23 cellular contexts compared by ENCODE assay signal in the genomic region with DNA sequence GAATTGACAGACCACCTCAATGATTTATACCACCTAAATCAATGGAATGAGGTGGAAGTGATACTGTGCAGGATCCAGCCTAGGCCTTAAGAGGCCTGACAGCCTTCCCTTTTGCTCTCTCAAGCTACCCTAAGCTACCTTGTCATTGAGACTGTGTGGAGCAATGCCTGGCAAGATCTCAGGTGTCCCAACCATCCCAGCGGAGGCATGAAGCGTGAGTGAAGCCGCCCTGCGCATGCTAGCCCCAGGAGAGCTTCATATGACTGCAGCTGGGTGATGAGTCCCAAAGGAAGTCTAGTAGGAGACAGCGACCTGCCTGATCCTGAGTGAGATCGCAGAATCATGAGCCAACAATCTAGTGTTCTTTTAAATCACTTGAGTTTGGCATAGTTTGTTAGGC.
"Had no signal": no experiment of that assay in that cellular context is flagged by ENCODE, and none has a peak within 500 bp of the region (broad histone marks: within the 10 kb centered on the region; RNA-seq: fewer than 3 reads in every experiment).

No MANE protein-coding gene starts in this region.

- H3K27ac Mint-ChIP-seq: activated B cell treated with CpG ODN at 0.5 μM for 24 hours; activated CD4-positive, alpha-beta memory T cell treated with anti-CD3 and anti-CD28 coated beads for 36 hours; activated CD4-positive, alpha-beta T cell treated with anti-CD3 and anti-CD28 coated beads, Interleukin-2, amount 10 ng/mL, durations not matched to agents 7 days and 5 days; activated naive CD4-positive, alpha-beta T cell treated with anti-CD3 and anti-CD28 coated beads, Interleukin-2, amount 10 ng/mL, durations not matched to agents 7 days and 5 days; activated naive CD8-positive, alpha-beta T cell treated with anti-CD3 and anti-CD28 coated beads for 36 hours; activated T-cell treated with anti-CD3 and anti-CD28 coated beads, Interleukin-2, amount 50 U/mL, for 72 hours; activated T-helper 2 cell treated with anti-CD3 and anti-CD28 coated beads, Interferon-gamma antibody, Interleukin-2, Interleukin-4, amounts not matched to agents 10 μg/mL and 5 μg/mL and 100 μg/mL, durations not matched to agents 14 hours and 24 hours and 36 hours; T-helper 17 cell had no signal

- H3K36me3 Mint-ChIP-seq: activated CD4-positive, alpha-beta memory T cell treated with anti-CD3 and anti-CD28 coated beads for 36 hours; activated naive CD4-positive, alpha-beta T cell treated with anti-CD3 and anti-CD28 coated beads, Interleukin-2, amount 10 ng/mL, durations not matched to agents 7 days and 5 days; activated naive CD8-positive, alpha-beta T cell treated with anti-CD3 and anti-CD28 coated beads for 36 hours had no signal

- H3K4me3 Mint-ChIP-seq: activated B cell treated with CpG ODN at 0.5 μM for 24 hours; activated CD4-positive, alpha-beta memory T cell treated with anti-CD3 and anti-CD28 coated beads for 36 hours; activated CD4-positive, alpha-beta T cell treated with anti-CD3 and anti-CD28 coated beads, Interleukin-2, amount 10 ng/mL, durations not matched to agents 7 days and 5 days; activated naive CD4-positive, alpha-beta T cell treated with anti-CD3 and anti-CD28 coated beads, Interleukin-2, amount 10 ng/mL, durations not matched to agents 7 days and 5 days; activated naive CD8-positive, alpha-beta T cell treated with anti-CD3 and anti-CD28 coated beads for 36 hours; activated T-cell treated with anti-CD3 and anti-CD28 coated beads, Interleukin-2, amount 50 U/mL, for 72 hours; T-helper 17 cell had no signal

- H3K27me3 Mint-ChIP-seq: activated B cell treated with CpG ODN at 0.5 μM for 24 hours; activated CD4-positive, alpha-beta memory T cell treated with anti-CD3 and anti-CD28 coated beads for 36 hours; activated CD4-positive, alpha-beta T cell treated with anti-CD3 and anti-CD28 coated beads, Interleukin-2, amount 10 ng/mL, durations not matched to agents 7 days and 5 days; activated naive CD4-positive, alpha-beta T cell treated with anti-CD3 and anti-CD28 coated beads, Interleukin-2, amount 10 ng/mL, durations not matched to agents 7 days and 5 days; activated naive CD8-positive, alpha-beta T cell treated with anti-CD3 and anti-CD28 coated beads for 36 hours had no signal

- H3K9me3 Mint-ChIP-seq: activated B cell treated with CpG ODN at 0.5 μM for 24 hours; activated CD4-positive, alpha-beta memory T cell treated with anti-CD3 and anti-CD28 coated beads for 36 hours; activated CD4-positive, alpha-beta T cell treated with anti-CD3 and anti-CD28 coated beads, Interleukin-2, amount 10 ng/mL, durations not matched to agents 7 days and 5 days; activated naive CD4-positive, alpha-beta T cell treated with anti-CD3 and anti-CD28 coated beads, Interleukin-2, amount 10 ng/mL, durations not matched to agents 7 days and 5 days; activated naive CD8-positive, alpha-beta T cell treated with anti-CD3 and anti-CD28 coated beads for 36 hours; activated T-cell treated with anti-CD3 and anti-CD28 coated beads, Interleukin-2, amount 50 U/mL, for 72 hours; activated T-helper 2 cell treated with anti-CD3 and anti-CD28 coated beads, Interferon-gamma antibody, Interleukin-2, Interleukin-4, amounts not matched to agents 10 μg/mL and 5 μg/mL and 100 μg/mL, durations not matched to agents 14 hours and 24 hours and 36 hours had no signal

- ATAC-seq: activated T-cell treated with anti-CD3 and anti-CD28 coated beads, Interleukin-2, amount 50 U/mL, for 72 hours; T-helper 17 cell had no signal

- H3K4me1 Mint-ChIP-seq: activated B cell treated with CpG ODN at 0.5 μM for 24 hours; activated CD4-positive, alpha-beta T cell treated with anti-CD3 and anti-CD28 coated beads, Interleukin-2, amount 10 ng/mL, durations not matched to agents 7 days and 5 days; activated naive CD4-positive, alpha-beta T cell treated with anti-CD3 and anti-CD28 coated beads, Interleukin-2, amount 10 ng/mL, durations not matched to agents 7 days and 5 days; activated naive CD8-positive, alpha-beta T cell treated with anti-CD3 and anti-CD28 coated beads for 36 hours; T-helper 17 cell had no signal

- DNase-seq: activated B cell treated with CpG ODN at 0.5 μM for 24 hours; activated CD4-positive, alpha-beta memory T cell treated with anti-CD3 and anti-CD28 coated beads for 36 hours; activated CD4-positive, alpha-beta T cell treated with anti-CD3 and anti-CD28 coated beads for 1 hour; activated CD4-positive, alpha-beta T cell treated with anti-CD3 and anti-CD28 coated beads, Interleukin-2, amount 10 ng/mL, durations not matched to agents 7 days and 5 days; activated gamma-delta T cell treated with Interleukin-2 at 50 U/mL for 16 hours; activated naive CD4-positive, alpha-beta T cell treated with anti-CD3 and anti-CD28 coated beads, Interleukin-2, amount 10 ng/mL, durations not matched to agents 7 days and 5 days; activated naive CD8-positive, alpha-beta T cell treated with anti-CD3 and anti-CD28 coated beads for 36 hours; activated T-cell treated with anti-CD3 and anti-CD28 coated beads, Interleukin-2, amount 50 U/mL, for 72 hours; Kasumi-1; KBM-7; NCI-H146; NCI-H1930; NCI-H2171 treated with DMSO at 0.1 percent for 48 hours; NCI-H345; NCI-H510A treated with DMSO at 0.1 percent for 48 hours; NCI-H69; NK-92 treated with Interleukin-12 subunit alpha and Interleukin-12 subunit beta, amount 100 ng/mL, for 24 hours; Peyer's patch; Right ventricle myocardium superior; SJCRH30; T-helper 17 cell; T-helper 9 cell had no signal
